14 cellular contexts compared by ENCODE assay signal in the genomic region with DNA sequence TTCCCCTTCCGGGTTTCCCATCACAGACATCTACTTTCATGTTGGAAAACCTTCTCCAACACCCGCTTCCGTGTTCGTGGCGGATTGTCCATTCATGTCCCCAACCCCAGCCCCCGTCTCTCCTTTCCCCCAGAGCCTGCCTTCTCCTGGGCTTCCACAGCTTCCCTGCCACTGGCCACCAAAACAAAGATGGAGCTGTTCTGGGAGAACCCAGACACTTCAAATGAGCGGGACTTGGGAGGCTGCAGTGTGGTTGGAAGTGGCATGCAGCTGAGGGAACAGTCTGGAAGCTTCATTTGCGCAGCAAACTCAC. TPM values are rescaled to one million over a fixed set of nuclear protein-coding genes. Genes with fewer than 3 reads are reported as not detected.
A peak's percentile ranks its signal among the peaks of the same experiment; 100 is the strongest.
DNase-seq lines count a peak whose midpoint lies in the region; ATAC-seq and TF ChIP-seq lines count a peak whose summit lies in the region.
"Had no signal": no experiment of that assay in that cellular context is flagged by ENCODE, and none has a peak within 500 bp of the region (broad histone marks: within the 10 kb centered on the region; RNA-seq: fewer than 3 reads in every experiment).

No MANE protein-coding gene starts in this region.

- H3K79me2 ChIP-seq in SK-N-SH (ENCODE audit: insufficient read depth), result peaks cover 66% of the 10 kb centered on the region

- H3K36me3 ChIP-seq in SK-N-SH (replicated peaks in 1 of 2; ENCODE audit: control insufficient read depth in 1 of 2, insufficient read depth in 2 of 2, low read length in 1 of 2) (peaks cover 0 to 4% of the 10 kb centered on the region in 2 experiments), stomach (peaks cover 0 to 13% (median 10%) of the 10 kb centered on the region in 4 donors)

- no peaks in the 10 kb centered on the region for H3K9me2 ChIP-seq in SK-N-SH

- H3K4me1 ChIP-seq in SK-N-SH (ENCODE audit: control insufficient read depth in 1 of 2, insufficient read depth in 2 of 2, low read depth in 1 of 2, low read length in 1 of 2), result peaks cover 32 to 37% of the 10 kb centered on the region in 2 experiments; a peak in 3 of 4 replicates
- peaks cover 69 to 82% (median 77%) of the 10 kb centered on the region in 4 donors for H3K4me1 ChIP-seq in stomach

- TF ChIP-seq RAD21 in SK-N-SH (IDR thresholded peaks at IDR 0.05; ENCODE audit: low read length), result no peak

- H3K9me3 Mint-ChIP-seq in activated CD4-positive, alpha-beta memory T cell treated with anti-CD3 and anti-CD28 coated beads, Interleukin-2, amount 10 ng/mL, durations not matched to agents 7 days and 5 days, result no peaks in the 10 kb centered on the region

- TF ChIP-seq CTCF in SK-N-SH (IDR thresholded peaks at IDR 0.05) (no peak), stomach (IDR thresholded peaks at IDR 0.05) (no peak)

- no peak overlapping the region for H2AFZ ChIP-seq in SK-N-SH (ENCODE audit: low read depth)

- POLR2A ChIA-PET in SK-N-SH (lab: Yijun Ruan, JAX), result no interaction called here
- POLR2A ChIA-PET in activated CD4-positive, alpha-beta memory T cell treated with anti-CD3 and anti-CD28 coated beads, Interleukin-2, amount 10 ng/mL, durations not matched to agents 7 days and 5 days (lab: Charles Lee), result interaction anchor here (1.0 to 3.6 kb wide), 6 partner anchors 12 to 89 kb away, joined by 3 to 14 read pairs (median 8); no protein-coding TSS in a partner anchor

- H3K9ac ChIP-seq in SK-N-SH, result no peak overlapping the region

- no peak for TF ChIP-seq POLR2A in stomach (IDR thresholded peaks at IDR 0.05)

- no peaks in the 10 kb centered on the region for H3K27me3 ChIP-seq in SK-N-SH (ENCODE audit: insufficient read depth)
- no peaks in the 10 kb centered on the region for H3K27me3 ChIP-seq in stomach

- no peak overlapping the region for H3K4me3 ChIP-seq in SK-N-SH (ENCODE audit: low read depth in 2 of 2, low read length in 1 of 2)
- H3K4me3 ChIP-seq in stomach, result peak overlapping the region; percentile 65 to 88 (median 85)

- CTCF ChIA-PET in SK-N-SH (lab: Yijun Ruan, JAX), result interaction anchor here (1.5 to 3.7 kb wide), 3 partner anchors 9 to 89 kb away, joined by 6 to 35 read pairs (median 14); no protein-coding TSS in a partner anchor
- CTCF ChIA-PET in activated CD4-positive, alpha-beta memory T cell treated with anti-CD3 and anti-CD28 coated beads, Interleukin-2, amount 10 ng/mL, durations not matched to agents 7 days and 5 days (lab: Charles Lee), result interaction anchor here (0.7 to 2.3 kb wide), 7 partner anchors 18 to 92 kb away, joined by 3 to 12 read pairs (median 5); no protein-coding TSS in a partner anchor

- peaks cover 42% of the 10 kb centered on the region for H3F3A ChIP-seq in SK-N-SH (replicated peaks; ENCODE audit: insufficient read depth)

- H3K36me3 Mint-ChIP-seq in activated CD4-positive, alpha-beta memory T cell treated with anti-CD3 and anti-CD28 coated beads, Interleukin-2, amount 10 ng/mL, durations not matched to agents 7 days and 5 days (ENCODE audit: low read depth), result peaks cover 52% of the 10 kb centered on the region

- peak overlapping the region; percentile 96 for H3K4me2 ChIP-seq in SK-N-SH

- peaks cover 69% of the 10 kb centered on the region for H3K4me1 Mint-ChIP-seq in activated CD4-positive, alpha-beta memory T cell treated with anti-CD3 and anti-CD28 coated beads, Interleukin-2, amount 10 ng/mL, durations not matched to agents 7 days and 5 days

- 94% methylated on average over 8 of the region's 8 CpGs for WGBS in SK-N-SH (ENCODE audit: low lambda C conversion rate)
- 36 to 66% (median 50%) methylated on average over 8 of the region's 8 CpGs for WGBS in stomach, 5 donors

- H3K27me3 Mint-ChIP-seq in activated CD4-positive, alpha-beta memory T cell treated with anti-CD3 and anti-CD28 coated beads, Interleukin-2, amount 10 ng/mL, durations not matched to agents 7 days and 5 days, result peaks cover 16% of the 10 kb centered on the region

- intact Hi-C loops in stomach (cut with DNase I; ENCODE audit: low total_unique reads), result no loop called here

- peak overlapping the region; percentile 89 for H3K27ac Mint-ChIP-seq in activated CD4-positive, alpha-beta memory T cell treated with anti-CD3 and anti-CD28 coated beads, Interleukin-2, amount 10 ng/mL, durations not matched to agents 7 days and 5 days

- H4K20me1 ChIP-seq in SK-N-SH (ENCODE audit: insufficient read depth), result peaks cover 31% of the 10 kb centered on the region

- TF ChIP-seq EP300 in SK-N-SH (IDR thresholded peaks at IDR 0.05; ENCODE audit: borderline replicate concordance in 1 of 2, low read depth in 1 of 2, low read length in 1 of 2) (no peak), stomach (IDR thresholded peaks at IDR 0.05) (no peak)

- H3K9me3 ChIP-seq in SK-N-SH, result no peaks in the 10 kb centered on the region
- no peaks in the 10 kb centered on the region for H3K9me3 ChIP-seq in stomach

- no peak for ATAC-seq in SK-N-SH treated with all-trans-retinoic acid at 6 μM for 48 hours

- peak overlapping the region; percentile 97 for H3K4me3 Mint-ChIP-seq in activated CD4-positive, alpha-beta memory T cell treated with anti-CD3 and anti-CD28 coated beads, Interleukin-2, amount 10 ng/mL, durations not matched to agents 7 days and 5 days

- no peak for DNase-seq in SK-N-SH
- no peak for DNase-seq in activated CD4-positive, alpha-beta memory T cell treated with anti-CD3 and anti-CD28 coated beads, Interleukin-2, amount 10 ng/mL, durations not matched to agents 7 days and 5 days
- DNase-seq in medulla oblongata (ENCODE audit: extremely low spot score), result peak; percentile 43
- DNase-seq in stomach, result no peak
- no peak for DNase-seq in NOMO-1 (lab: John Stamatoyannopoulos, UW; ENCODE audit: unreplicated experiment in 2 of 2)
- DNase-seq in DMS153 (lab: John Stamatoyannopoulos, UW), result no peak
- no peak for DNase-seq in glomerular visceral epithelial cell (ENCODE audit: extremely low spot score)
- DNase-seq: 8988T, foreskin fibroblast, GDM1, NCI-H187 had no signal

- peak overlapping the region in 1 of 2 experiments; percentile 24; a peak in 1 of 4 replicates for H3K27ac ChIP-seq in SK-N-SH (ENCODE audit: low read depth in 2 of 2, low read length in 1 of 2)
- peak overlapping the region; percentile 83 to 95 (median 93) for H3K27ac ChIP-seq in stomach

TF ChIP-seq in SK-N-SH, 30 proteins besides CTCF, POLR2A, EP300 and RAD21:
- TF ChIP-seq MAX (IDR thresholded peaks at IDR 0.05; ENCODE audit: low read depth), result no peak
- peak; percentile 1; the same call in 1 of the 2 replicates for TF ChIP-seq SIN3A (IDR thresholded peaks at IDR 0.05; ENCODE audit: borderline replicate concordance, low read depth, low read length)
- no peak for TF ChIP-seq MXI1 (IDR thresholded peaks at IDR 0.05; ENCODE audit: low read depth, low read length)
- no peak for TF ChIP-seq FOXM1 (IDR thresholded peaks at IDR 0.05; ENCODE audit: low read depth)
- TF ChIP-seq MEF2A (IDR thresholded peaks at IDR 0.05; ENCODE audit: borderline replicate concordance, low read depth), result no peak
- no peak for TF ChIP-seq RXRA (IDR thresholded peaks at IDR 0.05; ENCODE audit: borderline replicate concordance, low read depth)

TF ChIP-seq in SK-N-SH treated with all-trans-retinoic acid at 6 μM for 48 hours, 23 proteins besides CTCF, POLR2A, EP300 and RAD21 (continues in another document):
- TF ChIP-seq ARNTL (CRISPR knock-in tag; IDR thresholded peaks at IDR 0.05; ENCODE audit: borderline replicate concordance, low read depth), result no peak
- no peak for TF ChIP-seq GLIS3 (CRISPR knock-in tag; IDR thresholded peaks at IDR 0.05)
- TF ChIP-seq SNAI2 (CRISPR knock-in tag; IDR thresholded peaks at IDR 0.05), result no peak
- TF ChIP-seq ZC3H10 (CRISPR knock-in tag; IDR thresholded peaks at IDR 0.05), result no peak
- no peak for TF ChIP-seq CSDC2 (CRISPR knock-in tag; IDR thresholded peaks at IDR 0.05)
- no peak for TF ChIP-seq ZFP3 (CRISPR knock-in tag; IDR thresholded peaks at IDR 0.05)
- no peak for TF ChIP-seq ISL1 (CRISPR knock-in tag; IDR thresholded peaks at IDR 0.05)
- TF ChIP-seq PPARA (CRISPR knock-in tag; IDR thresholded peaks at IDR 0.05; ENCODE audit: borderline replicate concordance), result no peak
- TF ChIP-seq, protein P1, sequence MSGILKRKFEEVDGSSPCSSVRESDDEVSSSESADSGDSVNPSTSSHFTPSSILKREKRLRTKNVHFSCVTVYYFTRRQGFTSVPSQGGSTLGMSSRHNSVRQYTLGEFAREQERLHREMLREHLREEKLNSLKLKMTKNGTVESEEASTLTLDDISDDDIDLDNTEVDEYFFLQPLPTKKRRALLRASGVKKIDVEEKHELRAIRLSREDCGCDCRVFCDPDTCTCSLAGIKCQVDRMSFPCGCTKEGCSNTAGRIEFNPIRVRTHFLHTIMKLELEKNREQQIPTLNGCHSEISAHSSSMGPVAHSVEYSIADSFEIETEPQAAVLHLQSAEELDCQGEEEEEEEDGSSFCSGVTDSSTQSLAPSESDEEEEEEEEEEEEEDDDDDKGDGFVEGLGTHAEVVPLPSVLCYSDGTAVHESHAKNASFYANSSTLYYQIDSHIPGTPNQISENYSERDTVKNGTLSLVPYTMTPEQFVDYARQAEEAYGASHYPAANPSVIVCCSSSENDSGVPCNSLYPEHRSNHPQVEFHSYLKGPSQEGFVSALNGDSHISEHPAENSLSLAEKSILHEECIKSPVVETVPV (CRISPR knock-in tag; IDR thresholded peaks at IDR 0.05), result no peak

RNA-seq across cellular contexts. Expression of gene EFHD2, which starts 2.8 kb away (rescaled TPM):
- polyA plus RNA-seq in SK-N-SH (2012; rRNA removed) (45.1 and 59.8 TPM in 2 replicates), stomach (100 to 1,000 TPM in 2 of 3 donors, 10 to 100 TPM in 1; 64.5 to 169 (median 101) TPM)
- 36.4 and 48.6 TPM in 2 replicates for polyA plus RNA-seq in SK-N-SH (2012; cell fraction: cytosol; rRNA removed)
- 55.1 and 74.5 TPM in 2 replicates for polyA plus RNA-seq in SK-N-SH (2012; cell fraction: nucleus; rRNA removed)
- 10 to 100 TPM; 97.7 to 99.7 TPM for total RNA-seq in activated CD4-positive, alpha-beta memory T cell treated with anti-CD3 and anti-CD28 coated beads, Interleukin-2, amount 10 ng/mL, durations not matched to agents 7 days and 5 days
- total RNA-seq in stomach, result 100 to 1,000 TPM in 2 of 5 donors, 10 to 100 TPM in 3; 36.2 to 191 (median 67.0) TPM

RNA-seq across cellular contexts. Expression of gene CTRC, which starts 25.8 kb away (rescaled TPM):
- polyA plus RNA-seq in SK-N-SH (2012; rRNA removed) (0.26 and 0.67 TPM in 2 replicates), stomach (1 to 10 TPM in 2 of 3 donors, under 1 TPM in 1; 0.88 to 9.8 (median 3.2) TPM)
- 0.08 TPM in 1 of 2 replicates, not detected in the other for polyA plus RNA-seq in SK-N-SH (2012; cell fraction: cytosol; rRNA removed)
- polyA plus RNA-seq in SK-N-SH (2012; cell fraction: nucleus; rRNA removed), result 5.1 and 5.6 TPM in 2 replicates
- under 1 TPM; 0.45 to 0.73 TPM for total RNA-seq in activated CD4-positive, alpha-beta memory T cell treated with anti-CD3 and anti-CD28 coated beads, Interleukin-2, amount 10 ng/mL, durations not matched to agents 7 days and 5 days
- total RNA-seq in stomach, result not detected
- total RNA-seq: bronchial epithelial cell had no signal

RNA-seq across cellular contexts. Expression of gene CELA2A, which starts 44.1 kb away (rescaled TPM):
- polyA plus RNA-seq in SK-N-SH (2012; rRNA removed) (not detected in 2 replicates), stomach (1 to 10 TPM in 2 of 3 donors, under 1 TPM in 1; 0.43 to 3.1 (median 1.6) TPM)
- not detected in 2 replicates for polyA plus RNA-seq in SK-N-SH (2012; cell fraction: cytosol; rRNA removed)
- polyA plus RNA-seq in SK-N-SH (2012; cell fraction: nucleus; rRNA removed), result not detected in 2 replicates
- total RNA-seq in activated CD4-positive, alpha-beta memory T cell treated with anti-CD3 and anti-CD28 coated beads, Interleukin-2, amount 10 ng/mL, durations not matched to agents 7 days and 5 days, result not detected
- total RNA-seq in stomach, result under 1 TPM in 1 of 5 donors, not detected in 4; 0.55 TPM
- total RNA-seq: bronchial epithelial cell, myocyte had no signal

Comparison
In these comparisons a context has a peak if more than half of its experiments do, and no peak if none do; other contexts are left out.
1. H3K4me3 ChIP-seq: peak in stomach (4 of 4); none in SK-N-SH (0 of 2).